In genomic region chr3:63385629-63386028, GRCh38 we compare ENCODE assay signal across 24 cellular contexts.
"Had no signal": no experiment of that assay in that cellular context is flagged by ENCODE, and none has a peak within 500 bp of the region (broad histone marks: within the 10 kb centered on the region; RNA-seq: fewer than 3 reads in every experiment).

No MANE protein-coding gene starts in this region.

- DNase-seq: colonic mucosa; cortex of kidney; dermis blood vessel endothelial cell; dorsolateral prefrontal cortex; effector CD4-positive, alpha-beta T cell; effector CD8-positive, alpha-beta T cell; effector memory CD4-positive, alpha-beta T cell; effector memory CD8-positive, alpha-beta T cell; endodermal cell; erythroblast; esophagus squamous epithelium; foreskin fibroblast; foreskin keratinocyte; foreskin melanocyte; gastrocnemius medialis; glutamatergic neuron; head of caudate nucleus; heart left ventricle; heart right ventricle had no signal

- H3K27ac ChIP-seq: colonic mucosa, coronary artery, dorsolateral prefrontal cortex, epithelial cell of prostate, esophagus muscularis mucosa, esophagus squamous epithelium, foreskin keratinocyte, gastrocnemius medialis, gastroesophageal sphincter, heart left ventricle, heart right ventricle had no signal

- H3K36me3 ChIP-seq: colonic mucosa, esophagus muscularis mucosa, esophagus squamous epithelium, gastrocnemius medialis, gastroesophageal sphincter, heart left ventricle, heart right ventricle had no signal

- ATAC-seq: effector memory CD8-positive, alpha-beta T cell; esophagus mucosa; foreskin keratinocyte; gastrocnemius medialis; gastroesophageal sphincter; heart right ventricle had no signal

- H3K4me1 ChIP-seq: colonic mucosa, esophagus muscularis mucosa, esophagus squamous epithelium, foreskin keratinocyte, gastrocnemius medialis, gastroesophageal sphincter, heart left ventricle, heart right ventricle had no signal

- H3K4me3 ChIP-seq: colonic mucosa, coronary artery, dorsolateral prefrontal cortex, esophagus muscularis mucosa, esophagus squamous epithelium, gastrocnemius medialis, gastroesophageal sphincter, heart left ventricle, heart right ventricle had no signal

- H3K27me3 ChIP-seq: colonic mucosa, esophagus squamous epithelium had no signal

- H3K9me3 ChIP-seq: colonic mucosa, esophagus muscularis mucosa, esophagus squamous epithelium, gastrocnemius medialis, gastroesophageal sphincter, heart left ventricle, heart right ventricle had no signal
